In the genomic region with DNA sequence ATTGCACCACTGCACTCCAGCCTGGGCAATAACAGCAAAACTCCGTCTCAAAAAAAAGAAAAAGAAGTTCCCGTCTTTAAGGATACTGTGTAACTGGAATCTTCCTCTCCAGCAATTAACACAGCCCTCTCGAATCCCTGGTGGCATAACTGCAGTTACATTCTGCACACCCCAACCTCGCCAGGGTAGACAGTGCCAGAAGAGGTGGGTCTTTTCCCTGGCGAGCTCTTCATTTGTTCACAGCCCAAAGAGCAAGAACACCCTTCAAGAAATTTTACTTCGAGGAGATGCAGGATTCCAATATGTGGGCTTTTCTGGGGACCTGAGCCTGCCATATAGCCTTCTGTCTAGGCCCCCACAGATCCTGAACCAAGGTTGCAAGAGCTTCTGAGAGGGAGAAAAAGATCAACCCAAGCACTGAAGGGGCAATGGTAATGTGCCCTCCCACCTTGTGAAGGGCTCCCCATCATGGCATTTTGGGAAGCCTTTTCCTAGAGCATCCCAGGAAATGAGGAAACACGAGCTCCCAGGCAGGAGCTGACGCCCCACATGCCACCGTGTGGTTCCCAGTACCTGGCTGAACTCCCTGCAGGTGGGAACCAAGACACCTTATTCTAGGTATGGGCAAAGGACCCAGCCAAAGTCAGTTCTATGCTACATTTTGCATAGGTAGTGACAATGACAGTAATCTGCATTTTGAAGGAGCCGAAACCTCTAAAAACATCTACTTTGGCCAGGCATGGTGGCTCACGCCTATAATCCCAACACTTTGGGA, we compare ENCODE assay signal across 10 cellular contexts. TPM values are rescaled to one million over a fixed set of nuclear protein-coding genes. Genes with fewer than 3 reads are reported as not detected.
DNase-seq lines count a peak whose midpoint lies in the region; ATAC-seq and TF ChIP-seq lines count a peak whose summit lies in the region.
"Had no signal": no experiment of that assay in that cellular context is flagged by ENCODE, and none has a peak within 500 bp of the region (broad histone marks: within the 10 kb centered on the region; RNA-seq: fewer than 3 reads in every experiment).

No MANE protein-coding gene starts in this region.

- no peak for TF ChIP-seq CTCF in activated CD8-positive, alpha-beta T cell treated with anti-CD3 and anti-CD28 coated beads for 36 hours (IDR thresholded peaks at IDR 0.05)
- TF ChIP-seq CTCF in right lobe of liver (IDR thresholded peaks at IDR 0.05) (no peak), thoracic aorta (IDR thresholded peaks at IDR 0.05) (no peak), foreskin fibroblast (IDR thresholded peaks at IDR 0.05; ENCODE audit: low read depth, low read length) (no peak)

- no peaks in the 10 kb centered on the region for H3K36me3 Mint-ChIP-seq in activated T-cell treated with anti-CD3 and anti-CD28 coated beads, Interleukin-2, amount 50 U/mL, for 4 hours (ENCODE audit: insufficient read depth)
- no peaks in the 10 kb centered on the region for H3K36me3 Mint-ChIP-seq in activated CD8-positive, alpha-beta T cell treated with anti-CD3 and anti-CD28 coated beads for 36 hours (ENCODE audit: low read depth)

- H3K4me1 ChIP-seq in right lobe of liver, result peaks cover 0 to 36% (median 5%) of the 10 kb centered on the region in 4 donors
- H3K4me1 ChIP-seq in thoracic aorta (ENCODE audit: control insufficient read depth in 1 of 2, low read depth in 2 of 2), result peaks cover 21 to 49% of the 10 kb centered on the region in 2 donors

- peak overlapping the region; percentile 88 for H3K27ac Mint-ChIP-seq in activated CD8-positive, alpha-beta T cell treated with anti-CD3 and anti-CD28 coated beads for 36 hours

- CTCF ChIA-PET in activated CD8-positive, alpha-beta T cell treated with anti-CD3 and anti-CD28 coated beads for 36 hours (lab: Charles Lee), result interaction anchor here (0.9 to 6.0 kb wide), 12 partner anchors 8 to 350 kb away, joined by 3 to 41 read pairs (median 6); partner anchors contain the start of genes CKLF and TK2

- no peaks in the 10 kb centered on the region for H3K27me3 ChIP-seq in right lobe of liver
- no peaks in the 10 kb centered on the region for H3K27me3 ChIP-seq in thoracic aorta (replicated peaks; ENCODE audit: insufficient read depth)

- POLR2A ChIA-PET in activated CD8-positive, alpha-beta T cell treated with anti-CD3 and anti-CD28 coated beads for 36 hours (lab: Charles Lee), result interaction anchor here (1.1 to 9.4 kb wide), 5 partner anchors 17 to 81 kb away, joined by 3 to 78 read pairs (median 4); partner anchors contain the start of genes CKLF, CMTM3 and TK2

- H3K9me3 ChIP-seq in right lobe of liver (no peaks in the 10 kb centered on the region), thoracic aorta (no peaks in the 10 kb centered on the region)
- H3K9me3 ChIP-seq: prostate gland had no signal

- peaks cover 80% of the 10 kb centered on the region for H3K4me1 Mint-ChIP-seq in activated T-cell treated with anti-CD3 and anti-CD28 coated beads, Interleukin-2, amount 50 U/mL, for 4 hours (ENCODE audit: low read depth)
- H3K4me1 Mint-ChIP-seq in activated CD8-positive, alpha-beta T cell treated with anti-CD3 and anti-CD28 coated beads for 36 hours (ENCODE audit: low read depth), result peaks cover 68% of the 10 kb centered on the region

- no peaks in the 10 kb centered on the region for H3K27me3 Mint-ChIP-seq in activated T-cell treated with anti-CD3 and anti-CD28 coated beads, Interleukin-2, amount 50 U/mL, for 4 hours (ENCODE audit: low read depth)
- H3K27me3 Mint-ChIP-seq in activated CD8-positive, alpha-beta T cell treated with anti-CD3 and anti-CD28 coated beads for 36 hours, result no peaks in the 10 kb centered on the region

- peak overlapping the region; percentile 29 for H3K4me3 Mint-ChIP-seq in activated T-cell treated with anti-CD3 and anti-CD28 coated beads, Interleukin-2, amount 50 U/mL, for 4 hours
- H3K4me3 Mint-ChIP-seq in activated CD8-positive, alpha-beta T cell treated with anti-CD3 and anti-CD28 coated beads for 36 hours, result peak overlapping the region; percentile 53

- intact Hi-C loops in activated CD8-positive, alpha-beta T cell treated with anti-CD3 and anti-CD28 coated beads for 36 hours (cut with micrococcal nuclease), result no loop called here
- intact Hi-C loops in right lobe of liver (cut with DNase I), result no loop called here

- WGBS in right lobe of liver (ENCODE audit: insufficient coverage, low coverage, low lambda C conversion rate, missing lambda C conversion rate), result 93% methylated on average over 5 of the region's 11 CpGs

- H3K27ac ChIP-seq in right lobe of liver (peak overlapping the region; percentile 23 to 70 (median 49)), thoracic aorta (peak overlapping the region; percentile 39 to 51)

- H3K36me3 ChIP-seq in right lobe of liver (peaks cover 0 to under 1% (median 0%) of the 10 kb centered on the region in 4 donors), thoracic aorta (peaks cover 20% of the 10 kb centered on the region)

- no peak for TF ChIP-seq POLR2A in right lobe of liver (IDR thresholded peaks at IDR 0.05)

- no peak overlapping the region for H3K4me3 ChIP-seq in right lobe of liver
- no peak overlapping the region for H3K4me3 ChIP-seq in thoracic aorta
- no peak overlapping the region for H3K4me3 ChIP-seq in foreskin fibroblast (ENCODE audit: low read depth in 1 of 2, low read length in 2 of 2)
- H3K4me3 ChIP-seq: prostate gland had no signal

- H3K9me3 Mint-ChIP-seq in activated T-cell treated with anti-CD3 and anti-CD28 coated beads, Interleukin-2, amount 50 U/mL, for 4 hours, result no peaks in the 10 kb centered on the region
- no peaks in the 10 kb centered on the region for H3K9me3 Mint-ChIP-seq in activated CD8-positive, alpha-beta T cell treated with anti-CD3 and anti-CD28 coated beads for 36 hours

- no peak for ATAC-seq in activated T-cell treated with anti-CD3 and anti-CD28 coated beads, Interleukin-2, amount 50 U/mL, for 4 hours
- no peak for ATAC-seq in activated CD8-positive, alpha-beta T cell treated with anti-CD3 and anti-CD28 coated beads for 36 hours
- no peak for ATAC-seq in right lobe of liver
- ATAC-seq in thoracic aorta (ENCODE audit: insufficient number of reproducible peaks, low FRiP score, low read depth), result no peak

- DNase-seq in activated T-cell treated with anti-CD3 and anti-CD28 coated beads, Interleukin-2, amount 50 U/mL, for 4 hours, result no peak
- DNase-seq in activated T-cell treated with anti-CD3 and anti-CD28 coated beads for 4 hours (no peak), right lobe of liver (peak in 1 of 3 donors; percentile 39), thoracic aorta (ENCODE audit: low spot score) (no peak), foreskin fibroblast (no peak), dermis blood vessel endothelial cell (no peak)
- no peak for DNase-seq in activated CD8-positive, alpha-beta T cell treated with anti-CD3 and anti-CD28 coated beads for 36 hours
- no peak for DNase-seq in effector CD4-positive, alpha-beta T cell
- DNase-seq: NCI-H2171 treated with DMSO at 0.1 percent for 48 hours had no signal

RNA-seq across cellular contexts. Expression of gene TK2, which starts 26.9 kb away (rescaled TPM):
- 1 to 10 TPM; 3.6 to 4.6 (median 3.8) TPM for total RNA-seq in activated T-cell treated with anti-CD3 and anti-CD28 coated beads, Interleukin-2, amount 50 U/mL, for 4 hours
- total RNA-seq in activated CD8-positive, alpha-beta T cell treated with anti-CD3 and anti-CD28 coated beads for 36 hours, result 1 to 10 TPM; 3.2 to 4.4 TPM
- total RNA-seq in right lobe of liver, result 10 to 100 TPM; 25.8 to 41.7 (median 33.6) TPM
- total RNA-seq in thoracic aorta, result 10 to 100 TPM; 41.7 to 55.5 TPM
- total RNA-seq in dermis blood vessel endothelial cell, result 41.0 and 46.5 TPM in 2 replicates

RNA-seq across cellular contexts. Expression of gene CKLF, which starts 29.4 kb away (rescaled TPM):
- total RNA-seq in activated T-cell treated with anti-CD3 and anti-CD28 coated beads, Interleukin-2, amount 50 U/mL, for 4 hours, result 10 to 100 TPM; 52.4 to 63.6 (median 53.2) TPM
- total RNA-seq in activated CD8-positive, alpha-beta T cell treated with anti-CD3 and anti-CD28 coated beads for 36 hours, result 10 to 100 TPM; 99.0 to 99.7 TPM
- total RNA-seq in right lobe of liver (10 to 100 TPM in 4 of 6 experiments, 1 to 10 TPM in 2; 8.4 to 30.5 (median 14.0) TPM), thoracic aorta (10 to 100 TPM; 23.4 to 39.8 TPM), dermis blood vessel endothelial cell (75.6 and 102 TPM in 2 replicates)

RNA-seq across cellular contexts. Expression of gene CMTM1, which starts 43.2 kb away (rescaled TPM):
- total RNA-seq in activated T-cell treated with anti-CD3 and anti-CD28 coated beads, Interleukin-2, amount 50 U/mL, for 4 hours, result 1 to 10 TPM; 1.4 to 3.1 (median 2.3) TPM
- total RNA-seq in activated CD8-positive, alpha-beta T cell treated with anti-CD3 and anti-CD28 coated beads for 36 hours, result 1 to 10 TPM; 5.4 to 6.2 TPM
- 1 to 10 TPM in 2 of 6 experiments, under 1 TPM in 3, not detected in 1; 0.69 to 1.6 (median 0.90) TPM for total RNA-seq in right lobe of liver
- total RNA-seq in thoracic aorta, result 1 to 10 TPM in 1 of 2 donors, under 1 TPM in 1; 0.81 to 7.5 TPM
- total RNA-seq in dermis blood vessel endothelial cell, result 2.7 and 3.6 TPM in 2 replicates

RNA-seq across cellular contexts. Expression of gene CMTM2, which starts 56.3 kb away (rescaled TPM):
- total RNA-seq in activated T-cell treated with anti-CD3 and anti-CD28 coated beads, Interleukin-2, amount 50 U/mL, for 4 hours, result not detected
- under 1 TPM in 1 of 2 experiments, not detected in 1; 0.29 TPM for total RNA-seq in activated CD8-positive, alpha-beta T cell treated with anti-CD3 and anti-CD28 coated beads for 36 hours
- total RNA-seq in right lobe of liver (under 1 TPM in 3 of 6 experiments, not detected in 3; 0.44 to 0.83 (median 0.55) TPM), thoracic aorta (1 to 10 TPM in 1 of 2 donors, not detected in 1; 1.7 TPM), dermis blood vessel endothelial cell (0.34 TPM in 1 of 2 replicates, not detected in the other)
